25 cellular contexts compared by ENCODE assay signal in the genomic region with DNA sequence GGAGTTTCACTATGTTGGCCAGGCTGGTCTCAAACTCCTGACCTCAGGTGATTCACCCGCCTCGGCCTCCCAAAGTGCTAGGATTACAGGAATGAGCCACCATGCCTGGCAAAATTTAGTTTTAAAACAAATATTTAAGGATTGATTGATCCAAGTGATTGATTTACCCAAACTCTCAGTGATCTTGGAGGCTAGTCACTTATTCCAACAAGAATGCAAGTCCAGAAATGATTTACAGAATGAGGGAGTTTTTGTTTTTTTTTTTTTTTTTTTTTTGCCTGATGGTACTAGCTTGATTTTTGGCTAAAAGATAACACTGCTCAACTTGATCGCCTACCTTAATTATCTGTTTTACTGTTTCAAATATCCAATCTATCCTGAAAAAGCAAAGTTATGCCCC. TPM values are rescaled to one million over a fixed set of nuclear protein-coding genes. Genes with fewer than 3 reads are reported as not detected.
"Had no signal": no experiment of that assay in that cellular context is flagged by ENCODE, and none has a peak within 500 bp of the region (broad histone marks: within the 10 kb centered on the region; RNA-seq: fewer than 3 reads in every experiment).

No MANE protein-coding gene starts in this region.

- H3K4me1 Mint-ChIP-seq: memory B cell; naive B cell; nephron; stimulated activated memory B cell treated with anti-CD40 and anti-IgM and Interleukin-4, amounts not matched to agents 10 μg/mL and 1 μg/mL and 100 μg/mL, for 72 hours had no signal

- FAIRE-seq: frontal cortex, islet of Langerhans had no signal

- H2AFZ ChIP-seq: parathyroid adenoma had no signal

- DNase-seq: dermis blood vessel endothelial cell; erythroblast; heart right ventricle; hypothalamus; left cardiac atrium; left ventricle myocardium inferior; lower lobe of right lung; naive B cell; occipital lobe; psoas muscle; spleen; stimulated activated CD4-positive, alpha-beta T cell treated with anti-CD3 and anti-CD28 coated beads, Interleukin-1b, Interleukin-23, amount 100 ng/mL, for 48 hours; stimulated activated CD4-positive, alpha-beta T cell treated with anti-CD3 and anti-CD28 coated beads, Interleukin-4, amount 100 ng/mL, for 24 hours; stomach; substantia nigra; transverse colon had no signal

- H3K4me1 ChIP-seq: heart right ventricle, left ventricle myocardium inferior, lower lobe of right lung, psoas muscle, spleen, stomach, transverse colon had no signal

- H3K79me2 ChIP-seq: parathyroid adenoma had no signal

- H3K4me3 Mint-ChIP-seq: memory B cell; naive B cell; nephron; stimulated activated memory B cell treated with anti-CD40 and anti-IgM and Interleukin-4, amounts not matched to agents 10 μg/mL and 1 μg/mL and 100 μg/mL, for 72 hours had no signal

- H3K9ac ChIP-seq: parathyroid adenoma had no signal

- H3K27me3 ChIP-seq: transverse colon had no signal

- H3K27ac ChIP-seq: heart right ventricle, left ventricle myocardium inferior, lower lobe of right lung, parathyroid adenoma, psoas muscle, spleen, stomach, thoracic aorta, transverse colon had no signal

- H3K9me3 ChIP-seq: heart right ventricle, left ventricle myocardium inferior, lower lobe of right lung, psoas muscle, spleen, stomach, thoracic aorta, transverse colon had no signal

- H3K9me3 Mint-ChIP-seq: memory B cell, nephron had no signal

- H3K36me3 ChIP-seq: left ventricle myocardium inferior, lower lobe of right lung, spleen, stomach, transverse colon had no signal

- H3K4me3 ChIP-seq: heart right ventricle, left ventricle myocardium inferior, lower lobe of right lung, psoas muscle, spleen, stomach, thoracic aorta, transverse colon had no signal

- H3K27ac Mint-ChIP-seq: memory B cell; stimulated activated memory B cell treated with anti-CD40 and anti-IgM and Interleukin-4, amounts not matched to agents 10 μg/mL and 1 μg/mL and 100 μg/mL, for 72 hours had no signal

- H3K36me3 Mint-ChIP-seq: memory B cell; naive B cell; stimulated activated memory B cell treated with anti-CD40 and anti-IgM and Interleukin-4, amounts not matched to agents 10 μg/mL and 1 μg/mL and 100 μg/mL, for 72 hours had no signal

RNA-seq across cellular contexts. Expression of gene TEX26, which starts 5.7 kb away (rescaled TPM):
- total RNA-seq: dermis blood vessel endothelial cell, heart right ventricle, left ventricle myocardium inferior, psoas muscle, skeletal muscle tissue, spleen, stomach, thoracic aorta, transverse colon, ureter had no signal
